15 cellular contexts compared by ENCODE assay signal in genomic region chr11:119416606-119417580, GRCh38. TPM values are rescaled to one million over a fixed set of nuclear protein-coding genes. Genes with fewer than 3 reads are reported as not detected.
A peak's percentile ranks its signal among the peaks of the same experiment; 100 is the strongest.
DNase-seq lines count a peak whose midpoint lies in the region; TF ChIP-seq lines count a peak whose summit lies in the region.
"Had no signal": no experiment of that assay in that cellular context is flagged by ENCODE, and none has a peak within 500 bp of the region (broad histone marks: within the 10 kb centered on the region; RNA-seq: fewer than 3 reads in every experiment).

No MANE protein-coding gene starts in this region.

- BruUV-seq in Calu3 (replicated peaks; lab: Mats Ljungman, UMichigan) = no TSS peak

- no peak overlapping the region for H3K27ac Mint-ChIP-seq in Calu3 (ENCODE audit: unreplicated experiment)
- H3K27ac Mint-ChIP-seq: activated naive CD4-positive, alpha-beta T cell treated with anti-CD3 and anti-CD28 coated beads, Interleukin-2, amount 10 ng/mL, durations not matched to agents 7 days and 5 days had no signal

- H3K9me3 Mint-ChIP-seq in Calu3 (ENCODE audit: low read depth, unreplicated experiment) = no peaks in the 10 kb centered on the region
- H3K9me3 Mint-ChIP-seq: activated naive CD4-positive, alpha-beta T cell treated with anti-CD3 and anti-CD28 coated beads, Interleukin-2, amount 10 ng/mL, durations not matched to agents 7 days and 5 days had no signal

- no peak overlapping the region for H3K23ac ChIP-seq in mesenchymal stem cell (ENCODE audit: low read length in 2 of 2)

- H2AFZ ChIP-seq in mesenchymal stem cell (ENCODE audit: low read depth, low read length) = no peak overlapping the region

- H3K4me3 ChIP-seq in cardiac fibroblast (replicated peaks in 1 of 2; ENCODE audit: low read depth in 2 of 2, low read length in 2 of 2) (no peak overlapping the region), mesenchymal stem cell (ENCODE audit: insufficient read depth in 1 of 2, low read depth in 1 of 2, low read length in 2 of 2) (no peak overlapping the region)

- H4K91ac ChIP-seq in mesenchymal stem cell (ENCODE audit: low read length) = no peak overlapping the region

- H3K36me3 Mint-ChIP-seq in Calu3 (ENCODE audit: insufficient read depth, unreplicated experiment) = no peaks in the 10 kb centered on the region
- H3K36me3 Mint-ChIP-seq: activated naive CD4-positive, alpha-beta T cell treated with anti-CD3 and anti-CD28 coated beads, Interleukin-2, amount 10 ng/mL, durations not matched to agents 7 days and 5 days had no signal

- no peak overlapping the region for H3K4me2 ChIP-seq in mesenchymal stem cell (ENCODE audit: low read length, poor library complexity, severe bottlenecking)

- H3K9ac ChIP-seq in mesenchymal stem cell (ENCODE audit: low read length) = peak overlapping the region; percentile 69

- no peak overlapping the region for H3K4me3 Mint-ChIP-seq in Calu3 (ENCODE audit: low read depth, unreplicated experiment)
- H3K4me3 Mint-ChIP-seq: activated naive CD4-positive, alpha-beta T cell treated with anti-CD3 and anti-CD28 coated beads, Interleukin-2, amount 10 ng/mL, durations not matched to agents 7 days and 5 days had no signal

- intact Hi-C loops in Calu3 (cut with micrococcal nuclease; ENCODE audit: unreplicated experiment) = no loop called here

- H2BK120ac ChIP-seq in mesenchymal stem cell (ENCODE audit: low read depth, low read length) = no peak overlapping the region

- no peak for TF ChIP-seq CTCF in cardiac fibroblast (IDR thresholded peaks at IDR 0.05; ENCODE audit: low read depth, low read length)
- TF ChIP-seq CTCF in Calu3 (IDR thresholded peaks at IDR 0.05; ENCODE audit: unreplicated experiment) = no peak

- peaks cover 0 to 30% of the 10 kb centered on the region in 2 experiments for H3K36me3 ChIP-seq in mesenchymal stem cell (ENCODE audit: control insufficient read depth in 1 of 2, insufficient read depth in 2 of 2, low read depth in 1 of 2, low read length in 2 of 2)

- H3K4ac ChIP-seq in mesenchymal stem cell (ENCODE audit: low read depth in 1 of 2, low read length in 2 of 2) = no peak overlapping the region

- H3K27ac ChIP-seq in mesenchymal stem cell (ENCODE audit: low read length, poor library complexity, severe bottlenecking) = no peak overlapping the region
- H3K27ac ChIP-seq: 22Rv1 had no signal

- H2BK12ac ChIP-seq in mesenchymal stem cell (ENCODE audit: low read length in 2 of 2) = no peak overlapping the region

- DNase-seq in DMS 273 (lab: John Stamatoyannopoulos, UW; ENCODE audit: unreplicated experiment) = peak; percentile 32
- DNase-seq in DMS 273 treated with DMSO at 0.1 percent for 48 hours (lab: John Stamatoyannopoulos, UW) = no peak
- DNase-seq in cardiac fibroblast (ENCODE audit: low read depth in 2 of 2) = peak; percentile 42 to 63
- no peak for DNase-seq in mesenchymal stem cell
- no peak for DNase-seq in activated T-cell treated with anti-CD3 and anti-CD28 coated beads for 4 hours
- no peak for DNase-seq in SKM-1 treated with dmso at 0.1 percent for 144 hours (lab: John Stamatoyannopoulos, UW; ENCODE audit: unreplicated experiment)
- DNase-seq in KG1 (lab: John Stamatoyannopoulos, UW) = no peak
- DNase-seq in Calu3 = no peak
- DNase-seq: activated CD4-positive, CD25-positive, alpha-beta regulatory T cell treated with anti-CD3 and anti-CD28 coated beads, Interleukin-2, amount 50 U/mL, for 72 hours; activated naive CD4-positive, alpha-beta T cell treated with anti-CD3 and anti-CD28 coated beads, Interleukin-2, amount 10 ng/mL, durations not matched to agents 7 days and 5 days; left cardiac atrium; NCI-H2081 treated with DMSO at 0.1 percent for 48 hours; retina; Right ventricle myocardium superior had no signal

- H4K8ac ChIP-seq in mesenchymal stem cell (ENCODE audit: low read length) = no peak overlapping the region

- no peaks in the 10 kb centered on the region for H3K4me1 Mint-ChIP-seq in Calu3 (ENCODE audit: low read depth, unreplicated experiment)

- H3K9me3 ChIP-seq in mesenchymal stem cell (ENCODE audit: control insufficient read depth, low read length) = no peaks in the 10 kb centered on the region

- H3K79me1 ChIP-seq in mesenchymal stem cell (replicated peaks; ENCODE audit: low read length, poor library complexity, severe bottlenecking) = no peaks in the 10 kb centered on the region

- H3K18ac ChIP-seq in mesenchymal stem cell (ENCODE audit: low read depth in 1 of 2, low read length in 2 of 2) = no peak overlapping the region

- no peak overlapping the region for H2BK5ac ChIP-seq in mesenchymal stem cell (ENCODE audit: low read depth, low read length, poor library complexity, severe bottlenecking)

- H3K27me3 ChIP-seq in mesenchymal stem cell (ENCODE audit: control insufficient read depth in 1 of 2, insufficient read depth in 1 of 2, low read length in 2 of 2) = peaks cover 0 to 52% of the 10 kb centered on the region in 2 experiments

- CTCF ChIA-PET in Calu3 (lab: Charles Lee) = interaction anchor here (0.5 kb wide), 1 partner anchor 138 kb away, joined by 4 read pairs; no protein-coding TSS in a partner anchor

- H3K4me1 ChIP-seq in mesenchymal stem cell (ENCODE audit: control insufficient read depth, insufficient read depth, low read depth, low read length) = peaks cover 13% of the 10 kb centered on the region

- H2BK15ac ChIP-seq in mesenchymal stem cell (ENCODE audit: low read depth, poor library complexity, severe bottlenecking) = no peak overlapping the region

- peaks cover 25% of the 10 kb centered on the region for H3K27me3 Mint-ChIP-seq in Calu3 (ENCODE audit: unreplicated experiment)

- no peak overlapping the region for H2AK5ac ChIP-seq in mesenchymal stem cell (ENCODE audit: low read length, severe bottlenecking)

- H3K14ac ChIP-seq in mesenchymal stem cell (ENCODE audit: low read length in 2 of 2) = no peak overlapping the region

- 79% methylated on average over 15 of the region's 16 CpGs for WGBS in mesenchymal stem cell

RNA-seq across cellular contexts. Expression of gene THY1, which starts 6.1 kb away (rescaled TPM):
- polyA plus RNA-seq in mesenchymal stem cell (2013, experiment 1 of 2) = 87.8 TPM
- polyA plus RNA-seq in mesenchymal stem cell (2013, experiment 2 of 2) = 87.6 TPM
- total RNA-seq in Calu3 (2022) = not detected in 2 replicates

RNA-seq across cellular contexts. Expression of gene USP2, which starts 35.4 kb away (rescaled TPM):
- 0.65 TPM for polyA plus RNA-seq in mesenchymal stem cell (2013, experiment 1 of 2)
- polyA plus RNA-seq in mesenchymal stem cell (2013, experiment 2 of 2) = 0.60 TPM
- 1.1 TPM in 2 replicates for total RNA-seq in Calu3 (2022)

Comparison
In these comparisons a context has a peak if more than half of its experiments do, and no peak if none do; other contexts are left out.
1. DNase-seq: peak in DMS 273 (single experiment) and cardiac fibroblast (2 of 2); none in DMS 273 treated with DMSO at 0.1 percent for 48 hours (single experiment), mesenchymal stem cell (single experiment), activated T-cell treated with anti-CD3 and anti-CD28 coated beads for 4 hours (single experiment), SKM-1 treated with dmso at 0.1 percent for 144 hours (single experiment), KG1 (single experiment) and Calu3 (single experiment).